8 cellular contexts compared by ENCODE assay signal in the genomic region with DNA sequence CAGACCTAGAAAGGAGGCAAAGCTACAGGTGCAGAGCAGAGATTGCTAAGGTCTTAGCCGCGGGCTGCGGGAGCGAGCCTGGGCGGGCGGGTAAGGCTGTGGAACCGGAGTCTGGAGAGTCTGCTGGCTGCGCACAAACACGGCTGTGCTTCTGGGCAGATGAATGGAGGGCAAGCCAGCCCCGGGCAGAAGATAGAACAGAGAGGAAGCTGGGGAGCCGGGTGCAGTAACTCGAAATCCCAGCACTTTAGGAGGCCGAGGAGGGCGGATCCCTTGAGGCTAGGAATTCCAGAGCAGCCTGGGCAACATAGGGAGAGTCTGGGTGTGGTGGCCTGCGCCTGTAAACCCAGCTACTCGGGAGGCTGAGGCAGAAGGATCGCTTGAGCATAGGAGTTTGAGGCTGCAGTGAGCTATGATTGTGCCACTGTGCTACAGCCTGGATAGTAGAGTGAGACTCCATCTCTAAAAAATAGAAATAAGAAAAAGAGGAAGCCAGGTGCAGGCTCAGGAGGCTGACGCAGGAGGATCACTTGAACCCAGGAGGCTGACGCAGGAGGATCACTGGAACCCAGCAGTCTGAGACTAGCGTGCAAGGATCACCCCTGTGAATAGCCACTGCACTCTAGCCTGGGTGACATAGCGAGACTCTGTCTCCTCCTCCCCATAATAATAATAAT. TPM values are rescaled to one million over a fixed set of nuclear protein-coding genes. Genes with fewer than 3 reads are reported as not detected.
DNase-seq lines count a peak whose midpoint lies in the region; ATAC-seq and TF ChIP-seq lines count a peak whose summit lies in the region.

No MANE protein-coding gene starts in this region.

- in situ Hi-C loops in GM13977 (cut with MboI; ENCODE audit: low pct_unique_long_range_greater_than_20kb, low sequenced_read_pairs, unreplicated experiment) = no loop called here

- H3K27ac ChIP-seq in right atrium auricular region (peak overlapping the region; percentile 62 to 63), stomach (peak overlapping the region; percentile 55 to 66 (median 64))

- peaks cover 0 to 54% of the 10 kb centered on the region in 2 donors for H3K4me1 ChIP-seq in right atrium auricular region
- H3K4me1 ChIP-seq in stomach = peaks cover 0 to 39% (median 4%) of the 10 kb centered on the region in 4 donors

- H3K4me1 Mint-ChIP-seq in activated naive CD4-positive, alpha-beta T cell treated with anti-CD3 and anti-CD28 coated beads, Interleukin-2, amount 10 ng/mL, durations not matched to agents 7 days and 5 days = peaks cover 85% of the 10 kb centered on the region
- H3K4me1 Mint-ChIP-seq in T-cell = peaks cover 78 to 86% (median 86%) of the 10 kb centered on the region in 3 donors

- no peak overlapping the region for H3K4me3 Mint-ChIP-seq in activated naive CD4-positive, alpha-beta T cell treated with anti-CD3 and anti-CD28 coated beads, Interleukin-2, amount 10 ng/mL, durations not matched to agents 7 days and 5 days
- H3K4me3 Mint-ChIP-seq in T-cell = peak overlapping the region; percentile 25 to 62 (median 45)

- H3K9me3 Mint-ChIP-seq in activated naive CD4-positive, alpha-beta T cell treated with anti-CD3 and anti-CD28 coated beads, Interleukin-2, amount 10 ng/mL, durations not matched to agents 7 days and 5 days = peaks cover 6% of the 10 kb centered on the region
- no peaks in the 10 kb centered on the region for H3K9me3 Mint-ChIP-seq in T-cell

- H3K36me3 ChIP-seq in right atrium auricular region (no peaks in the 10 kb centered on the region), stomach (no peaks in the 10 kb centered on the region)

- ATAC-seq in T-cell (replicated peaks in 1 of 4) = peak in 2 of 4 experiments; percentile 0 to 2
- no peak for ATAC-seq in GM19351 (IDR thresholded peaks at IDR 0.05; ENCODE audit: unreplicated experiment)
- ATAC-seq in GM21381 (IDR thresholded peaks at IDR 0.05; ENCODE audit: unreplicated experiment) = no peak

- H3K27me3 Mint-ChIP-seq in activated naive CD4-positive, alpha-beta T cell treated with anti-CD3 and anti-CD28 coated beads, Interleukin-2, amount 10 ng/mL, durations not matched to agents 7 days and 5 days = no peaks in the 10 kb centered on the region
- H3K27me3 Mint-ChIP-seq in T-cell = no peaks in the 10 kb centered on the region

- H3K9me3 ChIP-seq in right atrium auricular region (no peaks in the 10 kb centered on the region), stomach (no peaks in the 10 kb centered on the region)

- intact Hi-C loops in stomach (cut with DNase I; ENCODE audit: low total_unique reads) = no loop called here

- TF ChIP-seq EP300 in stomach (IDR thresholded peaks at IDR 0.05) = no peak

- H3K27me3 ChIP-seq in right atrium auricular region (no peaks in the 10 kb centered on the region), stomach (no peaks in the 10 kb centered on the region)

- POLR2A ChIA-PET in T-cell (lab: Charles Lee) = interaction anchor here (0.6 to 1.8 kb wide), 5 partner anchors 9 to 39 kb away, joined by 3 to 8 read pairs (median 5); no protein-coding TSS in a partner anchor

- H3K4me3 ChIP-seq in right atrium auricular region (no peak overlapping the region), stomach (no peak overlapping the region)

- no peak for TF ChIP-seq POLR2A in stomach (IDR thresholded peaks at IDR 0.05)

- H3K27ac Mint-ChIP-seq in activated naive CD4-positive, alpha-beta T cell treated with anti-CD3 and anti-CD28 coated beads, Interleukin-2, amount 10 ng/mL, durations not matched to agents 7 days and 5 days = peak overlapping the region; percentile 98
- peak overlapping the region; percentile 95 to 98 for H3K27ac Mint-ChIP-seq in T-cell

- DNase-seq in activated naive CD4-positive, alpha-beta T cell treated with anti-CD3 and anti-CD28 coated beads, Interleukin-2, amount 10 ng/mL, durations not matched to agents 7 days and 5 days = no peak
- DNase-seq in activated naive CD4-positive, alpha-beta T cell treated with anti-CD3 and anti-CD28 coated beads, Interleukin-2, amount 50 U/mL, for 16 hours = no peak
- DNase-seq in T-cell (peak in 3 of 34 experiments; percentile 17 to 18 (median 17)), right atrium auricular region (ENCODE audit: low spot score) (no peak), stomach (no peak), GM13977 (ENCODE audit: low spot score) (no peak)

- CTCF ChIA-PET in activated naive CD4-positive, alpha-beta T cell treated with anti-CD3 and anti-CD28 coated beads, Interleukin-2, amount 10 ng/mL, durations not matched to agents 7 days and 5 days (lab: Charles Lee) = interaction anchor here (1.1 to 4.5 kb wide), 3 partner anchors 36 to 46 kb away, joined by 3 to 24 read pairs (median 9); no protein-coding TSS in a partner anchor
- CTCF ChIA-PET in T-cell (lab: Charles Lee) = interaction anchor here in 1 of 2 donors (1.3 to 2.2 kb wide), 4 partner anchors 11 to 58 kb away, joined by 6 to 13 read pairs (median 9); no protein-coding TSS in a partner anchor

- peaks cover 31% of the 10 kb centered on the region for H3K36me3 Mint-ChIP-seq in activated naive CD4-positive, alpha-beta T cell treated with anti-CD3 and anti-CD28 coated beads, Interleukin-2, amount 10 ng/mL, durations not matched to agents 7 days and 5 days
- peaks cover 16% of the 10 kb centered on the region for H3K36me3 Mint-ChIP-seq in T-cell

- WGBS in stomach, 5 donors = 87 to 92% (median 88%) methylated on average over 21 of the region's 21 CpGs

- TF ChIP-seq CTCF in right atrium auricular region (IDR thresholded peaks at IDR 0.05) = no peak
- no peak for TF ChIP-seq CTCF in stomach (IDR thresholded peaks at IDR 0.05)
- no peak for TF ChIP-seq CTCF in GM13977 (IDR thresholded peaks at IDR 0.05; ENCODE audit: extremely low read depth, insufficient read depth, missing control alignments)

RNA-seq across cellular contexts. Expression of gene PITPNC1, which starts 56.3 kb away (rescaled TPM):
- 100 to 1,000 TPM in 3 of 5 donors, 10 to 100 TPM in 2; 82.6 to 132 (median 111) TPM for total RNA-seq in T-cell
- total RNA-seq in right atrium auricular region = 10 to 100 TPM; 12.5 to 18.1 TPM
- 10 to 100 TPM in 4 of 5 donors, 1 to 10 TPM in 1; 2.3 to 25.3 (median 17.4) TPM for total RNA-seq in stomach
- polyA plus RNA-seq in stomach = 10 to 100 TPM in 2 of 3 donors, 1 to 10 TPM in 1; 9.3 to 13.6 (median 13.0) TPM
